17 cellular contexts compared by ENCODE assay signal in genomic region chr2:11409184-11409959, GRCh38. TPM values are rescaled to one million over a fixed set of nuclear protein-coding genes. Genes with fewer than 3 reads are reported as not detected.
DNase-seq lines count a peak whose midpoint lies in the region; ATAC-seq, FAIRE-seq and TF ChIP-seq lines count a peak whose summit lies in the region.
"Had no signal": no experiment of that assay in that cellular context is flagged by ENCODE, and none has a peak within 500 bp of the region (broad histone marks: within the 10 kb centered on the region; RNA-seq: fewer than 3 reads in every experiment).

No MANE protein-coding gene starts in this region.

- H3K27ac ChIP-seq in PC-3 (ENCODE audit: low read length) = no peak overlapping the region
- no peak overlapping the region for H3K27ac ChIP-seq in small intestine (ENCODE audit: low read depth in 1 of 2, low read length in 1 of 2)
- no peak overlapping the region for H3K27ac ChIP-seq in right cardiac atrium (ENCODE audit: low read length)
- H3K27ac ChIP-seq: PC-9 had no signal

- H3K4me2 ChIP-seq in PC-3 (ENCODE audit: low read length) = no peak overlapping the region
- H3K4me2 ChIP-seq: PC-9 had no signal

- no peak for FAIRE-seq in small intestine (lab: Jason Lieb, UNC)
- FAIRE-seq: D721Med, GM12891, H1 had no signal

- POLR2A ChIA-PET in PC-3 (lab: Charles Lee; ENCODE audit: unreplicated experiment) = interaction anchor here (1.0 kb wide), 1 partner anchor 22 kb away, joined by 4 read pairs; no protein-coding TSS in a partner anchor

- ATAC-seq in PC-3 (peak; percentile 55), right cardiac atrium (no peak)

- H3K4me1 ChIP-seq in PC-3 (ENCODE audit: insufficient read depth, low read length) = peaks cover 14% of the 10 kb centered on the region
- peaks cover 0 to 11% of the 10 kb centered on the region in 2 donors for H3K4me1 ChIP-seq in small intestine (ENCODE audit: control insufficient read depth in 2 of 2, insufficient read depth in 1 of 2, low read depth in 1 of 2, low read length in 1 of 2)
- peaks cover 2% of the 10 kb centered on the region for H3K4me1 ChIP-seq in right cardiac atrium (ENCODE audit: control insufficient read depth, insufficient read depth, low read length)

- WGBS in small intestine, 3 donors = 85 to 89% (median 88%) methylated on average over 2 of the region's 2 CpGs
- WGBS in right cardiac atrium = 89% methylated on average over 2 of the region's 2 CpGs

- no peaks in the 10 kb centered on the region for H3K9me3 ChIP-seq in PC-3 (ENCODE audit: low read length)
- H3K9me3 ChIP-seq in small intestine (ENCODE audit: control insufficient read depth, low read depth) = no peaks in the 10 kb centered on the region
- no peaks in the 10 kb centered on the region for H3K9me3 ChIP-seq in right cardiac atrium (ENCODE audit: control insufficient read depth, low read length)

- BruUV-seq in PC-3 (replicated peaks; lab: Mats Ljungman, UMichigan) = no TSS peak

- no peak overlapping the region for H3K9ac ChIP-seq in PC-3 (ENCODE audit: low read length)

- H2AFZ ChIP-seq in PC-3 (ENCODE audit: low read length) = no peak overlapping the region
- H2AFZ ChIP-seq: PC-9 had no signal

- no peaks in the 10 kb centered on the region for H3K79me2 ChIP-seq in PC-3 (ENCODE audit: low read length)

- no peaks in the 10 kb centered on the region for H3F3A ChIP-seq in PC-3 (ENCODE audit: low read length, unreplicated experiment)

- H3K9me2 ChIP-seq in PC-3 (replicated peaks; ENCODE audit: low read length) = no peaks in the 10 kb centered on the region

- no peaks in the 10 kb centered on the region for H4K20me1 ChIP-seq in PC-3 (ENCODE audit: low read length)

- H3K36me3 ChIP-seq in PC-3 (ENCODE audit: low read depth, low read length) (no peaks in the 10 kb centered on the region), small intestine (ENCODE audit: control insufficient read depth in 2 of 2, insufficient read depth in 2 of 2, low read length in 2 of 2) (no peaks in the 10 kb centered on the region)

- H3K4me3 ChIP-seq in PC-3 (ENCODE audit: low read length) (no peak overlapping the region), foreskin fibroblast (ENCODE audit: low read depth in 1 of 2, low read length in 2 of 2) (no peak overlapping the region), small intestine (ENCODE audit: low read depth in 1 of 2, low read length in 2 of 2) (no peak overlapping the region), right cardiac atrium (ENCODE audit: low read length) (no peak overlapping the region)
- H3K4me3 ChIP-seq: PC-9 had no signal

- DNase-seq in GM04503 (ENCODE audit: low read depth) = peak; percentile 34
- DNase-seq in PC-3 = peak; percentile 81
- DNase-seq in foreskin fibroblast = peak; percentile 33 to 55
- peak; percentile 59 for DNase-seq in small intestine
- DNase-seq in right cardiac atrium = no peak
- no peak for DNase-seq in SKM-1 treated with dmso at 0.1 percent for 144 hours (lab: John Stamatoyannopoulos, UW; ENCODE audit: unreplicated experiment)
- DNase-seq in NCI-H2196 treated with DMSO at 0.1 percent for 48 hours (lab: John Stamatoyannopoulos, UW; ENCODE audit: unreplicated experiment) = no peak
- DNase-seq: CD4-positive, alpha-beta memory T cell; DMS79; NCI-H1436; NCI-H2029; NCI-H2171; NCI-H748 treated with DMSO at 0.1 percent for 48 hours; PC-9 had no signal

- TF ChIP-seq CTCF in PC-3 (conservative IDR thresholded peaks at IDR 0.05; ENCODE audit: low read depth, low read length) (no peak), foreskin fibroblast (IDR thresholded peaks at IDR 0.05; ENCODE audit: low read depth, low read length) (no peak)

- no peaks in the 10 kb centered on the region for H3K27me3 ChIP-seq in PC-3 (ENCODE audit: low read length)
- no peaks in the 10 kb centered on the region for H3K27me3 ChIP-seq in small intestine (ENCODE audit: control insufficient read depth in 2 of 2, insufficient read depth in 2 of 2, low read length in 2 of 2)
- H3K27me3 ChIP-seq in right cardiac atrium (ENCODE audit: control insufficient read depth, insufficient read depth) = no peaks in the 10 kb centered on the region

- intact Hi-C loops in PC-3 (cut with micrococcal nuclease) = no loop called here
- intact Hi-C loops in right cardiac atrium (cut with DNase I) = loop anchor here in 2 of 4 donors (5.0 to 10.0 kb wide), 2 partner anchors 65 to 177 kb away; partner anchors contain the start of gene ROCK2 (in 1 of the 2)

- CTCF ChIA-PET in PC-3 (lab: Charles Lee) = no interaction called here

RNA-seq across cellular contexts. Expression of gene E2F6, which starts 56.6 kb away (rescaled TPM):
- total RNA-seq in PC-3 (2014; rRNA removed) = 26.8 and 27.1 TPM in 2 replicates
- 1 to 10 TPM; 4.6 to 6.4 (median 4.9) TPM for polyA plus RNA-seq in small intestine
- 10 to 100 TPM; 15.7 to 19.9 (median 16.2) TPM for total RNA-seq in right cardiac atrium
- polyA plus RNA-seq in right cardiac atrium = 10.9 TPM

Comparison
In these comparisons a context has a peak if more than half of its experiments do, and no peak if none do; other contexts are left out.
1. DNase-seq: peak in GM04503 (single experiment), PC-3 (single experiment), foreskin fibroblast (2 of 2) and small intestine (single experiment); none in right cardiac atrium (0 of 3), SKM-1 treated with dmso at 0.1 percent for 144 hours (single experiment) and NCI-H2196 treated with DMSO at 0.1 percent for 48 hours (single experiment).